ENCODE assay signal across 1 cellular context in the genomic region with DNA sequence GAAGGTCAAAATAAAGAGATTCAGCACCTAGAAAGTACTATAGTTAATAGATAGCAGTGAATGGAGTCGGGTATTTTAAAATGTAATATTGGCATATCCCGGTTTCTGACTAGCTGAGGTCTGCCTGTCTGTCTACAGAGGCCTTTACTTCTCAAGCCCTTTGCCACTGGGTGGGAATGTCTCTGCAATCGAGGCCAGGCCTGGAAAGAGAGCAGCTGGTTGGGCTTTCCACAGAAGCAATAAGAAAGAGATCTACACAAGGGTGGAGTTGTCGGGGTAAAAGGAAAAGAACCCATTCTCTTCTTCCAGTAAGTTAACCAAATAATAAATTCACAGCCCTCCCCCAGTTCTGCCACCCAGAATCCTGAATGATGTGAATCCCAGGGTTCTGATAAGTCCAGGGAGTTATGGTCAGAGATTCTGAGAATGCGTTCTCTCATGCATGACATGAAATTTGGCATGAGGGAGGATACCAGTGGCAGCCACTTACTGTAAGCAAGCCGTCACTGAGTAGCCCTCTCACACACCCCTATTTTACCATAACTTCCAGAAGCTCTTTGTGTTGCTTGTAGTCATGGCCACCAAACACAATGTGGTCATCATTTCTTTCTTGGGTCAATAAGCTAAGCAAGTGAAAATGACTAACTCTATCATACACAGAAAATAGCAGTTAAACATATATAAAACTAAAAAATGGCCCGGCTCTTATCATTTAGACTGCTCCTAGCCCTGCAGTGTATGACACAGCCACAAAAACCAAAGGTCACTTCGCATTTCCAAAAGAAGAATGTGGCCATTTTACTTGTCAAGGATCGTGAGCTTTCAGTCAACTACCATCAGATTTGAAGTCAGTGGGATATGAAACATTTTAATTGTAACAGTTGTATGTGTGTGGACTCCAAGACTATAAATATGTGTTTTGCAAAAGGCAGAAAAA.
TF ChIP-seq lines count a peak whose summit lies in the region.

No MANE protein-coding gene starts in this region.

TF ChIP-seq in endothelial cell of umbilical vein, 7 proteins besides CTCF, POLR2A, EP300 and RAD21 (continued from another document):
- TF ChIP-seq, protein P1, sequence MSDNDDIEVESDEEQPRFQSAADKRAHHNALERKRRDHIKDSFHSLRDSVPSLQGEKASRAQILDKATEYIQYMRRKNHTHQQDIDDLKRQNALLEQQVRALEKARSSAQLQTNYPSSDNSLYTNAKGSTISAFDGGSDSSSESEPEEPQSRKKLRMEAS (IDR thresholded peaks at IDR 0.05; ENCODE audit: insufficient read depth, insufficient read length): no peak
- TF ChIP-seq FOS (IDR thresholded peaks at IDR 0.05; ENCODE audit: borderline replicate concordance, insufficient read depth, low read length) (no peak), MYC (IDR thresholded peaks at IDR 0.05; ENCODE audit: low read depth, low read length) (no peak), GATA2 (IDR thresholded peaks at IDR 0.05; ENCODE audit: insufficient read depth, insufficient read length, low read depth, low read length) (no peak), JUN (IDR thresholded peaks at IDR 0.05; ENCODE audit: borderline replicate concordance, insufficient read depth, insufficient read length, low read depth) (no peak), POLR2AphosphoS5 (IDR thresholded peaks at IDR 0.05; ENCODE audit: insufficient read depth, low read depth, low read length) (no peak)
